In genomic region chr17:182164-182751, GRCh38 we compare ENCODE assay signal across 8 cellular contexts. TPM values are rescaled to one million over a fixed set of nuclear protein-coding genes. Genes with fewer than 3 reads are reported as not detected.
DNase-seq lines count a peak whose midpoint lies in the region; ATAC-seq and TF ChIP-seq lines count a peak whose summit lies in the region.

No MANE protein-coding gene starts in this region.

- WGBS in endodermal cell (ENCODE audit: insufficient coverage in 1 of 2, insufficient read length in 1 of 2), 2 experiments = 75 to 85% methylated on average over 6 to 13 of the region's 13 CpGs
- WGBS in psoas muscle, 3 donors = 56 to 61% (median 60%) methylated on average over 13 of the region's 13 CpGs

- H3K9me3 ChIP-seq in endodermal cell (ENCODE audit: control insufficient read depth, low read length) (no peaks in the 10 kb centered on the region), uterus (no peaks in the 10 kb centered on the region), psoas muscle (no peaks in the 10 kb centered on the region)

- H3K27me3 ChIP-seq in endodermal cell (ENCODE audit: control insufficient read depth, insufficient read depth, low read length, poor library complexity, severe bottlenecking) (peaks cover 81% of the 10 kb centered on the region), uterus (peaks cover 0 to 5% of the 10 kb centered on the region in 2 donors), psoas muscle (ENCODE audit: insufficient read depth in 3 of 3, low read length in 2 of 3) (peaks cover 0 to 53% (median 15%) of the 10 kb centered on the region in 3 donors)

- POLR2A ChIA-PET in GM10248 (lab: Yijun Ruan, JAX) = no interaction called here

- ATAC-seq in naive B cell (ENCODE audit: low read depth in 2 of 2) (no peak), HG03520 (IDR thresholded peaks at IDR 0.05; ENCODE audit: unreplicated experiment) (no peak), psoas muscle (no peak)

- H3K4me1 Mint-ChIP-seq in CD14-positive monocyte (peaks cover 28% of the 10 kb centered on the region), IgD-negative memory B cell (no peaks in the 10 kb centered on the region), endodermal cell (peaks cover 4% of the 10 kb centered on the region), naive B cell (peaks cover 5 to 7% (median 7%) of the 10 kb centered on the region in 3 donors)

- H3K27ac ChIP-seq in endodermal cell (ENCODE audit: low read depth, low read length) (no peak overlapping the region), uterus (no peak overlapping the region), psoas muscle (no peak overlapping the region)

- H3K36me3 Mint-ChIP-seq in CD14-positive monocyte (peaks cover 0 to 5% of the 10 kb centered on the region in 2 donors), IgD-negative memory B cell (no peaks in the 10 kb centered on the region), endodermal cell (ENCODE audit: low read depth) (no peaks in the 10 kb centered on the region), naive B cell (no peaks in the 10 kb centered on the region)

- H3K27ac Mint-ChIP-seq in CD14-positive monocyte = no peak overlapping the region
- peak overlapping the region in 1 of 3 donors; percentile 40 for H3K27ac Mint-ChIP-seq in IgD-negative memory B cell
- H3K27ac Mint-ChIP-seq in endodermal cell = no peak overlapping the region
- peak overlapping the region in 1 of 6 donors; percentile 30 for H3K27ac Mint-ChIP-seq in naive B cell

- H3K4me1 ChIP-seq in endodermal cell (ENCODE audit: control insufficient read depth, insufficient read depth, low read length) (no peaks in the 10 kb centered on the region), uterus (peaks cover 0 to 12% of the 10 kb centered on the region in 2 donors), psoas muscle (no peaks in the 10 kb centered on the region)

- TF ChIP-seq POLR2A in uterus (IDR thresholded peaks at IDR 0.05) = no peak

- H3K9me3 Mint-ChIP-seq in CD14-positive monocyte = peaks cover 0 to 6% (median 3%) of the 10 kb centered on the region in 7 donors
- H3K9me3 Mint-ChIP-seq in IgD-negative memory B cell = no peaks in the 10 kb centered on the region
- no peaks in the 10 kb centered on the region for H3K9me3 Mint-ChIP-seq in endodermal cell
- peaks cover 0 to 4% (median 0%) of the 10 kb centered on the region in 7 donors for H3K9me3 Mint-ChIP-seq in naive B cell

- H3K27me3 Mint-ChIP-seq in CD14-positive monocyte (ENCODE audit: low read depth in 3 of 3) = peaks cover 47 to 78% (median 55%) of the 10 kb centered on the region in 3 donors
- H3K27me3 Mint-ChIP-seq in IgD-negative memory B cell = peaks cover 21% of the 10 kb centered on the region
- peaks cover 76% of the 10 kb centered on the region for H3K27me3 Mint-ChIP-seq in endodermal cell (ENCODE audit: insufficient read depth)
- H3K27me3 Mint-ChIP-seq in naive B cell = peaks cover 43 to 76% (median 65%) of the 10 kb centered on the region in 3 donors

- CTCF ChIA-PET in GM10248 (lab: Yijun Ruan, JAX) = no interaction called here

- DNase-seq in CD14-positive monocyte (ENCODE audit: low spot score) = no peak
- no peak for DNase-seq in endodermal cell
- DNase-seq in naive B cell = no peak
- no peak for DNase-seq in uterus
- no peak for DNase-seq in psoas muscle
- DNase-seq in GM10248 (ENCODE audit: extremely low spot score) = no peak

- no peak overlapping the region for H3K9ac ChIP-seq in endodermal cell (ENCODE audit: extremely low read depth, low read length, poor library complexity, severe bottlenecking)

- intact Hi-C loops in CD14-positive monocyte (cut with micrococcal nuclease) = no loop called here
- intact Hi-C loops in uterus (cut with DNase I; ENCODE audit: low total_unique reads) = no loop called here
- intact Hi-C loops in psoas muscle (cut with DNase I) = no loop called here

- H3K4me3 Mint-ChIP-seq in CD14-positive monocyte (peak overlapping the region; percentile 18 to 86), IgD-negative memory B cell (peak overlapping the region in 3 of 4 donors; percentile 63 to 80 (median 65)), endodermal cell (peak overlapping the region; percentile 46), naive B cell (peak overlapping the region in 6 of 8 donors; percentile 38 to 75 (median 46))

- H3K4me3 ChIP-seq in endodermal cell (ENCODE audit: low read length) = no peak overlapping the region
- no peak overlapping the region for H3K4me3 ChIP-seq in uterus
- H3K4me3 ChIP-seq in psoas muscle = no peak overlapping the region

- H3K36me3 ChIP-seq in endodermal cell (ENCODE audit: control insufficient read depth, insufficient read depth, low read length) = no peaks in the 10 kb centered on the region
- H3K36me3 ChIP-seq in uterus = no peaks in the 10 kb centered on the region
- H3K36me3 ChIP-seq in psoas muscle (ENCODE audit: insufficient read depth in 1 of 2, low read depth in 1 of 2) = no peaks in the 10 kb centered on the region

- TF ChIP-seq CTCF in CD14-positive monocyte (IDR thresholded peaks at IDR 0.05) (no peak), endodermal cell (conservative IDR thresholded peaks at IDR 0.05) (no peak), uterus (IDR thresholded peaks at IDR 0.05) (no peak), psoas muscle (IDR thresholded peaks at IDR 0.05) (no peak), GM10248 (IDR thresholded peaks at IDR 0.05; ENCODE audit: control extremely low read depth, extremely low read depth, low read depth, missing control alignments) (no peak)

RNA-seq across cellular contexts. Expression of gene DOC2B, which starts 0.8 kb away (rescaled TPM):
- polyA plus RNA-seq in CD14-positive monocyte (under 1 TPM in 1 of 2 donors, not detected in 1; 0.02 TPM), IgD-negative memory B cell (not detected), naive B cell (ENCODE audit: low read depth in 6 of 6) (not detected), psoas muscle (1 to 10 TPM; 1.7 to 3.9 (median 2.6) TPM)
- total RNA-seq in endodermal cell (1 to 10 TPM; 1.4 to 2.6 TPM), uterus (10 to 100 TPM in 1 of 4 donors, 1 to 10 TPM in 3; 3.8 to 45.3 (median 7.1) TPM), psoas muscle (1 to 10 TPM; 3.0 to 6.3 (median 3.7) TPM)
- 4.2 TPM for polyA plus RNA-seq in endodermal cell (2013, experiment 1 of 2)
- polyA plus RNA-seq in endodermal cell (2013, experiment 2 of 2) = 3.7 TPM

RNA-seq across cellular contexts. Expression of gene SCGB1C2, which starts 44.9 kb away (rescaled TPM):
- polyA plus RNA-seq in CD14-positive monocyte = not detected
- polyA plus RNA-seq in IgD-negative memory B cell = not detected
- not detected for total RNA-seq in endodermal cell
- not detected for polyA plus RNA-seq in endodermal cell (2013, experiment 1 of 2)
- not detected for polyA plus RNA-seq in endodermal cell (2013, experiment 2 of 2)
- polyA plus RNA-seq in naive B cell (ENCODE audit: low read depth in 6 of 6) = not detected
- not detected for total RNA-seq in uterus
- not detected for total RNA-seq in psoas muscle
- not detected for polyA plus RNA-seq in psoas muscle
